Comparison of ENCODE assay signal across 9 cellular contexts in genomic region chr5:168317521-168318147, GRCh38. TPM values are rescaled to one million over a fixed set of nuclear protein-coding genes. Genes with fewer than 3 reads are reported as not detected.
DNase-seq lines count a peak whose midpoint lies in the region; ATAC-seq lines count a peak whose summit lies in the region.
"Had no signal": no experiment of that assay in that cellular context is flagged by ENCODE, and none has a peak within 500 bp of the region (broad histone marks: within the 10 kb centered on the region; RNA-seq: fewer than 3 reads in every experiment).

No MANE protein-coding gene starts in this region.

- DNase-seq in ACHN = peak; percentile 91
- DNase-seq in HS-27A (ENCODE audit: low read depth) = peak; percentile 92
- DNase-seq in adipocyte (ENCODE audit: low read depth) = peak; percentile 62
- peak; percentile 91 for DNase-seq in islet precursor cell
- no peak for DNase-seq in activated gamma-delta T cell (lab: John Stamatoyannopoulos, UW)
- DNase-seq in putamen (ENCODE audit: low spot score) = no peak
- DNase-seq in cerebellum (ENCODE audit: low spot score) = no peak
- DNase-seq: activated naive CD4-positive, alpha-beta T cell treated with anti-CD3 and anti-CD28 coated beads for 36 hours had no signal

- H3K9ac ChIP-seq in adipocyte (ENCODE audit: low read length) = no peak overlapping the region

- H3K4me3 ChIP-seq in adipocyte (ENCODE audit: low read length) = no peak overlapping the region

- H3K9me3 ChIP-seq in adipocyte (ENCODE audit: control insufficient read depth, low read length) = no peaks in the 10 kb centered on the region

- no peak for ATAC-seq in HG03108 (IDR thresholded peaks at IDR 0.05; ENCODE audit: unreplicated experiment)

- H3K36me3 ChIP-seq in adipocyte (ENCODE audit: control insufficient read depth, insufficient read depth, low read length, severe bottlenecking) = no peaks in the 10 kb centered on the region

- H3K27me3 ChIP-seq in adipocyte (replicated peaks; ENCODE audit: control insufficient read depth, insufficient read depth, low read length) = no peaks in the 10 kb centered on the region

- peaks cover 28% of the 10 kb centered on the region for H3K4me1 ChIP-seq in adipocyte (ENCODE audit: control insufficient read depth, insufficient read depth, low read length)

- in situ Hi-C loops in ACHN (cut with HindIII; ENCODE audit: low pct_ligation_motif_present, low pct_unique_long_range_greater_than_20kb, low sequenced_read_pairs) = no loop called here

RNA-seq across cellular contexts. Expression of gene WWC1, which starts 26.2 kb away (rescaled TPM):
- 20.1 TPM for total RNA-seq in cerebellum

Comparison
In these comparisons a context has a peak if more than half of its experiments do, and no peak if none do; other contexts are left out.
1. DNase-seq: peak in ACHN (single experiment), HS-27A (single experiment), adipocyte (single experiment) and islet precursor cell (single experiment); none in activated gamma-delta T cell (single experiment), putamen (single experiment) and cerebellum (single experiment).